In the genomic region with DNA sequence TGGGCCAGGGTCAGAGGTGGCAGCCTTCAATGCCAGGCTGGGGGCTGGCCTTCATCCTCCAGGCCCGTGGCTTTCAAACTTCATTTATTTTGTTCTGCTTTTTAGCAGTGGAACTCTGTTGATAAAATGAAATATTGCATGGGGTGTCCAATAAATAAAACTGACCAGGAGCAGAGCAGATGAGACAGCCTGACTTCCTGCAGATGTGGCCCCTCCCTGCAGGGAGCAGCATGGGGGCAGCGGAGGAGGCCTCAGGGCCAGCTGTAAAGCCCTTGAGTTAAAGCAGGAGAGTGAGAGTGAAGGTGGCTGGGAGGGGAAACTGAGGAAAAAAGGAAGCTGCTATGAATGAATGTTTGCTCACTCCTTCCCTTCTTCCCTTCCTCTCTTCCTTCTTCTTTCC, we compare ENCODE assay signal across 21 cellular contexts.
DNase-seq lines count a peak whose midpoint lies in the region; ATAC-seq, FAIRE-seq and TF ChIP-seq lines count a peak whose summit lies in the region.
"Had no signal": no experiment of that assay in that cellular context is flagged by ENCODE, and none has a peak within 500 bp of the region (broad histone marks: within the 10 kb centered on the region; RNA-seq: fewer than 3 reads in every experiment).

No MANE protein-coding gene starts in this region.

- no peak overlapping the region for H3K4me3 ChIP-seq in K562
- H3K4me3 ChIP-seq in muscle layer of colon (ENCODE audit: low read depth in 1 of 2, low read length in 2 of 2), result peak overlapping the region in 1 of 2 donors; percentile 3
- H3K4me3 ChIP-seq in sigmoid colon, result no peak overlapping the region
- H3K4me3 ChIP-seq in gastroesophageal sphincter, result no peak overlapping the region
- H3K4me3 ChIP-seq in upper lobe of right lung, result no peak overlapping the region
- H3K4me3 ChIP-seq: BLaER1, HAP-1 had no signal

- no peak overlapping the region for H3K27ac ChIP-seq in K562 (ENCODE audit: extremely low read depth, low read depth, low read length)
- H3K27ac ChIP-seq in muscle layer of colon (ENCODE audit: low read depth, low read length), result peak overlapping the region; percentile 83
- H3K27ac ChIP-seq in sigmoid colon, result peak overlapping the region in 3 of 4 donors; percentile 74 to 83 (median 79)
- H3K27ac ChIP-seq in gastroesophageal sphincter, result no peak overlapping the region
- no peak overlapping the region for H3K27ac ChIP-seq in upper lobe of right lung
- H3K27ac ChIP-seq: 22Rv1, BLaER1, C4-2B had no signal

- no peaks in the 10 kb centered on the region for H3K4me1 ChIP-seq in K562 (replicated peaks in 1 of 2; ENCODE audit: control insufficient read depth in 2 of 2, insufficient read depth in 2 of 2, low read length in 2 of 2)
- H3K4me1 ChIP-seq in muscle layer of colon (ENCODE audit: insufficient read depth, low read length), result peaks cover 68% of the 10 kb centered on the region
- peaks cover 3 to 71% (median 60%) of the 10 kb centered on the region in 4 donors for H3K4me1 ChIP-seq in sigmoid colon
- no peaks in the 10 kb centered on the region for H3K4me1 ChIP-seq in gastroesophageal sphincter
- H3K4me1 ChIP-seq in upper lobe of right lung, result no peaks in the 10 kb centered on the region
- H3K4me1 ChIP-seq: Caco-2, HAP-1 had no signal

- TF ChIP-seq CTCF in K562 (IDR thresholded peaks at IDR 0.05 in 2 of 3, conservative IDR thresholded peaks at IDR 0.05 in 1 of 3; ENCODE audit: insufficient read depth in 2 of 3, low read depth in 1 of 3, low read length in 3 of 3) (no peak), sigmoid colon (IDR thresholded peaks at IDR 0.05) (no peak), gastroesophageal sphincter (IDR thresholded peaks at IDR 0.05) (no peak), upper lobe of right lung (IDR thresholded peaks at IDR 0.05) (no peak)

- no peaks in the 10 kb centered on the region for H3K79me2 ChIP-seq in K562 (ENCODE audit: control insufficient read depth, insufficient read depth, low read length)

- H3K9ac ChIP-seq in K562 (ENCODE audit: insufficient read depth in 1 of 2, low read depth in 2 of 2, low read length in 2 of 2), result 0 out of 4 replicates have a peak overlapping the region, but pooled peaks of 1 of the 2 experiments have one; percentile 41
- H3K9ac ChIP-seq in muscle layer of colon (ENCODE audit: low read length), result no peak overlapping the region
- H3K9ac ChIP-seq: BLaER1 had no signal

- no peak for DNase-seq in K562 (ENCODE audit: extremely low read depth in 1 of 4, low spot score in 3 of 4)
- DNase-seq in sigmoid colon, result no peak
- no peak for DNase-seq in upper lobe of right lung
- no peak for DNase-seq in NCI-H2029 (lab: John Stamatoyannopoulos, UW)
- DNase-seq: Caco-2; CD4-positive, CD25-positive, alpha-beta regulatory T cell; CD8-positive, alpha-beta T cell; DMS153; DND-41; GOT3; HFFc6 had no signal

- no peak overlapping the region for H3K4me2 ChIP-seq in K562 (ENCODE audit: insufficient read depth, low read length)
- H3K4me2 ChIP-seq: BLaER1 had no signal

- BruUV-seq in K562 (replicated peaks; lab: Mats Ljungman, UMichigan), result no TSS peak

- 0 out of 3 replicates have a peak, but pooled peaks have one; percentile 60 for ATAC-seq in K562
- ATAC-seq in gastroesophageal sphincter, result no peak
- ATAC-seq in upper lobe of right lung, result no peak
- ATAC-seq: CD8-positive, alpha-beta T cell had no signal

- no peak for TF ChIP-seq EP300 in K562 (IDR thresholded peaks at IDR 0.05; ENCODE audit: low read length)
- TF ChIP-seq EP300 in sigmoid colon (IDR thresholded peaks at IDR 0.05), result no peak
- no peak for TF ChIP-seq EP300 in gastroesophageal sphincter (IDR thresholded peaks at IDR 0.05)

- TF ChIP-seq RAD21 in K562 (CRISPR knock-in tag; conservative IDR thresholded peaks at IDR 0.05 in 1 of 2, IDR thresholded peaks at IDR 0.05 in 1 of 2), result no peak

- WGBS in K562 (ENCODE audit: insufficient coverage, low coverage, missing lambda C conversion rate), result 7% methylated on average over 2 of the region's 2 CpGs
- 67 to 73% methylated on average over 2 of the region's 2 CpGs for WGBS in sigmoid colon, 2 donors
- 64% methylated on average over 2 of the region's 2 CpGs; no CpG with 5 or more reads in 1 of the 2 donors for WGBS in gastroesophageal sphincter (ENCODE audit: low coverage in 1 of 2), 2 donors

- CTCF ChIA-PET in K562 (lab: Yijun Ruan, JAX; ENCODE audit: low intra/inter-chr PET ratio), result no interaction called here

- H4K20me1 ChIP-seq in K562 (replicated peaks; ENCODE audit: control insufficient read depth, insufficient read depth, low read length), result no peaks in the 10 kb centered on the region
- H4K20me1 ChIP-seq: BLaER1 had no signal

- no peaks in the 10 kb centered on the region for H3K9me1 ChIP-seq in K562 (ENCODE audit: control insufficient read depth, insufficient read depth, low read length)

- TF ChIP-seq POLR2A in K562 (conservative IDR thresholded peaks at IDR 0.05) (no peak), sigmoid colon (IDR thresholded peaks at IDR 0.05) (no peak), gastroesophageal sphincter (IDR thresholded peaks at IDR 0.05) (no peak)

- in situ Hi-C loops in K562 (cut with MboI), result no loop called here

- POLR2A ChIA-PET in K562 (lab: Yijun Ruan, JAX), result no interaction called here

- no peak overlapping the region for H2AFZ ChIP-seq in K562 (ENCODE audit: low read depth, low read length)

- H3K36me3 ChIP-seq in K562 (ENCODE audit: control insufficient read depth, insufficient read depth, low read length) (no peaks in the 10 kb centered on the region), muscle layer of colon (ENCODE audit: insufficient read depth, low read length) (no peaks in the 10 kb centered on the region), sigmoid colon (no peaks in the 10 kb centered on the region), gastroesophageal sphincter (no peaks in the 10 kb centered on the region), upper lobe of right lung (no peaks in the 10 kb centered on the region)
- H3K36me3 ChIP-seq: BLaER1, HAP-1 had no signal

- peaks cover 5 to 10% of the 10 kb centered on the region in 2 experiments; a peak in 3 of 5 replicates for H3K27me3 ChIP-seq in K562 (ENCODE audit: control insufficient read depth in 2 of 2, insufficient read depth in 2 of 2, low read length in 2 of 2)
- no peaks in the 10 kb centered on the region for H3K27me3 ChIP-seq in muscle layer of colon (ENCODE audit: control insufficient read depth in 1 of 2, insufficient read depth in 2 of 2, low read length in 2 of 2)
- H3K27me3 ChIP-seq in sigmoid colon, result no peaks in the 10 kb centered on the region
- no peaks in the 10 kb centered on the region for H3K27me3 ChIP-seq in gastroesophageal sphincter
- H3K27me3 ChIP-seq in upper lobe of right lung, result no peaks in the 10 kb centered on the region
- H3K27me3 ChIP-seq: BLaER1 had no signal

- intact Hi-C loops in K562 (cut with micrococcal nuclease) (no loop called here), sigmoid colon (cut with DNase I) (loop anchor here (5.0 kb wide), 1 partner anchor 503 kb away; no protein-coding TSS in a partner anchor), upper lobe of right lung (cut with DNase I) (no loop called here)

- no peak for FAIRE-seq in K562 (lab: Jason Lieb, UNC)
- FAIRE-seq: A204.1, G401.6, GM12892, H54 had no signal

- no peaks in the 10 kb centered on the region for H3K9me3 ChIP-seq in K562 (replicated peaks; ENCODE audit: control insufficient read depth, insufficient read depth, low read depth, low read length)
- no peaks in the 10 kb centered on the region for H3K9me3 ChIP-seq in muscle layer of colon (ENCODE audit: low read length)
- H3K9me3 ChIP-seq in sigmoid colon, result no peaks in the 10 kb centered on the region
- no peaks in the 10 kb centered on the region for H3K9me3 ChIP-seq in gastroesophageal sphincter
- H3K9me3 ChIP-seq in upper lobe of right lung, result no peaks in the 10 kb centered on the region
- H3K9me3 ChIP-seq: BLaER1, Caco-2, HAP-1 had no signal

TF ChIP-seq in K562, 482 proteins besides CTCF, POLR2A, EP300 and RAD21:
- TF ChIP-seq RBM17 (IDR thresholded peaks at IDR 0.05; ENCODE audit: borderline replicate concordance, low read depth, low read length) (no peak), PTTG1 (tag; IDR thresholded peaks at IDR 0.05; ENCODE audit: low read depth) (no peak), CTBP1 (IDR thresholded peaks at IDR 0.05; ENCODE audit: borderline replicate concordance) (no peak), PCBP2 (IDR thresholded peaks at IDR 0.05; ENCODE audit: low read depth, low read length, poor library complexity, severe bottlenecking) (no peak), BCOR (IDR thresholded peaks at IDR 0.05) (no peak), ZNF274 (IDR thresholded peaks at IDR 0.05; ENCODE audit: borderline replicate concordance, low read depth, low read length) (no peak)

Comparison
In these comparisons a context has a peak if more than half of its experiments do, and no peak if none do; other contexts are left out.
1. H3K27ac ChIP-seq: peak in muscle layer of colon (single experiment) and sigmoid colon (3 of 4); none in K562 (single experiment), gastroesophageal sphincter (0 of 4) and upper lobe of right lung (single experiment).